ENCODE assay signal across 1 cellular context in genomic region chrX:9537781-9538180, GRCh38.
TF ChIP-seq lines count a peak whose summit lies in the region.

No MANE protein-coding gene starts in this region.

TF ChIP-seq in HepG2, 621 proteins besides CTCF, POLR2A, EP300 and RAD21 (continued from another document):
- TF ChIP-seq ZNF142 (CRISPR knock-in tag; IDR thresholded peaks at IDR 0.05) (no peak), ZSCAN9 (CRISPR knock-in tag; IDR thresholded peaks at IDR 0.05; ENCODE audit: borderline replicate concordance) (no peak), PLSCR1 (CRISPR knock-in tag; IDR thresholded peaks at IDR 0.05; ENCODE audit: borderline replicate concordance) (no peak), ZNF589 (CRISPR knock-in tag; conservative IDR thresholded peaks at IDR 0.05) (no peak), MTA1 (CRISPR knock-in tag; IDR thresholded peaks at IDR 0.05; ENCODE audit: borderline replicate concordance) (no peak), ZNF362 (CRISPR knock-in tag; IDR thresholded peaks at IDR 0.05; ENCODE audit: borderline replicate concordance) (no peak), SATB2 (CRISPR knock-in tag; IDR thresholded peaks at IDR 0.05) (no peak), NFRKB (IDR thresholded peaks at IDR 0.05) (no peak), ZNF547 (CRISPR knock-in tag; IDR thresholded peaks at IDR 0.05) (no peak), KLF9 (CRISPR knock-in tag; IDR thresholded peaks at IDR 0.05; ENCODE audit: low read depth) (no peak), ZNF12 (CRISPR knock-in tag; IDR thresholded peaks at IDR 0.05) (no peak)
